22 cellular contexts compared by ENCODE assay signal in genomic region chr21:34523019-34523418, GRCh38. TPM values are rescaled to one million over a fixed set of nuclear protein-coding genes. Genes with fewer than 3 reads are reported as not detected.
DNase-seq lines count a peak whose midpoint lies in the region; ATAC-seq, FAIRE-seq and TF ChIP-seq lines count a peak whose summit lies in the region.
"Had no signal": no experiment of that assay in that cellular context is flagged by ENCODE, and none has a peak within 500 bp of the region (broad histone marks: within the 10 kb centered on the region; RNA-seq: fewer than 3 reads in every experiment).

No MANE protein-coding gene starts in this region.

- H3K4me3 Mint-ChIP-seq in HFFc6: peak overlapping the region; percentile 11; the same call in 1 of the 2 replicates

- H3K4me1 Mint-ChIP-seq in HFFc6 (ENCODE audit: low read depth): peaks cover 81% of the 10 kb centered on the region

- H3K27me3 Mint-ChIP-seq in HFFc6 (ENCODE audit: insufficient read depth): no peaks in the 10 kb centered on the region; the same call in 1 of the 2 replicates

- DNase-seq in HFFc6 (no peak), Peyer's patch (no peak), small intestine (peak; percentile 69), vagina (ENCODE audit: extremely low spot score in 2 of 2) (no peak)
- DNase-seq: activated CD4-positive, alpha-beta T cell treated with anti-CD3 and anti-CD28 coated beads, Interleukin-2, amount 50 U/mL, for 4 hours; activated T-cell treated with anti-CD3 and anti-CD28 coated beads, Interleukin-2, amount 50 U/mL, for 1 hour; DMS 273 treated with DMSO at 0.1 percent for 48 hours; effector CD8-positive, alpha-beta T cell; GF-D8; KBM-7; NCI-H1105 treated with DMSO at 0.1 percent for 48 hours; stimulated activated CD4-positive, alpha-beta T cell treated with anti-CD3 and anti-CD28 coated beads, Interleukin-4, amount 100 ng/mL, for 1 hour had no signal

- H3K27me3 ChIP-seq in Peyer's patch: no peaks in the 10 kb centered on the region
- no peaks in the 10 kb centered on the region for H3K27me3 ChIP-seq in liver (ENCODE audit: control insufficient read depth in 4 of 4, insufficient read depth in 4 of 4, low read length in 3 of 4)
- no peaks in the 10 kb centered on the region for H3K27me3 ChIP-seq in small intestine (ENCODE audit: control insufficient read depth in 2 of 2, insufficient read depth in 2 of 2, low read length in 2 of 2)
- H3K27me3 ChIP-seq in vagina: no peaks in the 10 kb centered on the region
- H3K27me3 ChIP-seq: BLaER1, suprapubic skin had no signal

- no peak for TF ChIP-seq RAD21 in liver (IDR thresholded peaks at IDR 0.05)

- H3K27ac ChIP-seq in Peyer's patch: peak overlapping the region in 3 of 4 donors; percentile 11 to 77 (median 69)
- peak overlapping the region; percentile 74 to 96 for H3K27ac ChIP-seq in liver (ENCODE audit: low read depth in 1 of 2, low read length in 2 of 2)
- H3K27ac ChIP-seq in small intestine (ENCODE audit: low read depth in 1 of 2, low read length in 1 of 2): peak overlapping the region; percentile 77 to 81
- H3K27ac ChIP-seq in vagina: no peak overlapping the region
- H3K27ac ChIP-seq: BLaER1, suprapubic skin had no signal

- TF ChIP-seq POLR2A in Peyer's patch (IDR thresholded peaks at IDR 0.05): no peak
- no peak for TF ChIP-seq POLR2A in vagina (IDR thresholded peaks at IDR 0.05)

- intact Hi-C loops in vagina (cut with DNase I): no loop called here

- FAIRE-seq in small intestine (lab: Jason Lieb, UNC): no peak
- FAIRE-seq: GM12892, keratinocyte had no signal

- 79% methylated on average over 5 of the region's 5 CpGs for WGBS in liver
- 28 to 75% (median 48%) methylated on average over 5 of the region's 5 CpGs for WGBS in small intestine, 3 donors

- peak overlapping the region; percentile 42; the same call in 1 of the 2 replicates for H3K27ac Mint-ChIP-seq in HFFc6

- H3K4me1 ChIP-seq in Peyer's patch (peaks cover 0 to 40% (median 2%) of the 10 kb centered on the region in 4 donors), liver (ENCODE audit: control insufficient read depth in 4 of 4, insufficient read depth in 4 of 4, low read length in 3 of 4) (peaks cover 12 to 61% (median 35%) of the 10 kb centered on the region in 4 donors), small intestine (ENCODE audit: control insufficient read depth in 2 of 2, insufficient read depth in 1 of 2, low read depth in 1 of 2, low read length in 1 of 2) (peaks cover 10 to 11% of the 10 kb centered on the region in 2 donors), vagina (peaks cover 46% of the 10 kb centered on the region)

- H3K36me3 ChIP-seq in Peyer's patch (peaks cover 0 to 29% (median 0%) of the 10 kb centered on the region in 3 donors), liver (ENCODE audit: control insufficient read depth in 4 of 4, insufficient read depth in 3 of 4, low read depth in 1 of 4, low read length in 3 of 4) (peaks cover 0 to 17% (median 11%) of the 10 kb centered on the region in 4 donors), small intestine (ENCODE audit: control insufficient read depth in 2 of 2, insufficient read depth in 2 of 2, low read length in 2 of 2) (peaks cover 0 to 7% of the 10 kb centered on the region in 2 donors), vagina (peaks cover 0 to 7% of the 10 kb centered on the region in 2 donors)

- no peaks in the 10 kb centered on the region for H3K9me3 Mint-ChIP-seq in HFFc6
- H3K9me3 Mint-ChIP-seq: activated naive CD4-positive, alpha-beta T cell treated with anti-CD3 and anti-CD28 coated beads, Interleukin-2, amount 50 U/mL, for 72 hours had no signal

- H3K36me3 Mint-ChIP-seq in HFFc6 (ENCODE audit: low read depth): peaks cover 58% of the 10 kb centered on the region

- ATAC-seq in GM18909 (IDR thresholded peaks at IDR 0.05; ENCODE audit: poor library complexity, unreplicated experiment): no peak
- ATAC-seq in GM19351 (IDR thresholded peaks at IDR 0.05; ENCODE audit: unreplicated experiment): no peak
- ATAC-seq: activated naive CD4-positive, alpha-beta T cell treated with anti-CD3 and anti-CD28 coated beads, Interleukin-2, amount 50 U/mL, for 72 hours had no signal

- H3K9me3 ChIP-seq in Peyer's patch (no peaks in the 10 kb centered on the region), liver (ENCODE audit: control insufficient read depth in 4 of 4, low read length in 3 of 4) (no peaks in the 10 kb centered on the region), small intestine (ENCODE audit: control insufficient read depth, low read depth) (no peaks in the 10 kb centered on the region), vagina (no peaks in the 10 kb centered on the region)
- H3K9me3 ChIP-seq: BLaER1, suprapubic skin had no signal

- no peak overlapping the region for H3K9ac ChIP-seq in liver (ENCODE audit: low read depth in 1 of 2, low read length in 2 of 2)
- H3K9ac ChIP-seq: BLaER1 had no signal

- H3K4me3 ChIP-seq in Peyer's patch (peak overlapping the region in 1 of 4 donors; percentile 10), liver (ENCODE audit: low read depth in 1 of 3, low read length in 3 of 3) (peak overlapping the region in 1 of 3 donors; percentile 22), small intestine (ENCODE audit: low read depth in 1 of 2, low read length in 2 of 2) (no peak overlapping the region), vagina (no peak overlapping the region)
- H3K4me3 ChIP-seq: BLaER1, suprapubic skin had no signal

- TF ChIP-seq CTCF in HFFc6 (IDR thresholded peaks at IDR 0.05) (no peak), Peyer's patch (IDR thresholded peaks at IDR 0.05) (no peak), liver (IDR thresholded peaks at IDR 0.05; ENCODE audit: low read depth, low read length, missing input control) (no peak), vagina (IDR thresholded peaks at IDR 0.05) (no peak)

TF ChIP-seq in liver, 16 proteins besides CTCF, POLR2A, EP300 and RAD21:
- TF ChIP-seq FOXA1 (IDR thresholded peaks at IDR 0.05) (no peak), TAF1 (conservative IDR thresholded peaks at IDR 0.05) (no peak), GABPA (IDR thresholded peaks at IDR 0.05 in 1 of 2, conservative IDR thresholded peaks at IDR 0.05 in 1 of 2) (no peak), REST (IDR thresholded peaks at IDR 0.05) (no peak), RXRA (IDR thresholded peaks at IDR 0.05) (no peak)
- TF ChIP-seq, protein P1, sequence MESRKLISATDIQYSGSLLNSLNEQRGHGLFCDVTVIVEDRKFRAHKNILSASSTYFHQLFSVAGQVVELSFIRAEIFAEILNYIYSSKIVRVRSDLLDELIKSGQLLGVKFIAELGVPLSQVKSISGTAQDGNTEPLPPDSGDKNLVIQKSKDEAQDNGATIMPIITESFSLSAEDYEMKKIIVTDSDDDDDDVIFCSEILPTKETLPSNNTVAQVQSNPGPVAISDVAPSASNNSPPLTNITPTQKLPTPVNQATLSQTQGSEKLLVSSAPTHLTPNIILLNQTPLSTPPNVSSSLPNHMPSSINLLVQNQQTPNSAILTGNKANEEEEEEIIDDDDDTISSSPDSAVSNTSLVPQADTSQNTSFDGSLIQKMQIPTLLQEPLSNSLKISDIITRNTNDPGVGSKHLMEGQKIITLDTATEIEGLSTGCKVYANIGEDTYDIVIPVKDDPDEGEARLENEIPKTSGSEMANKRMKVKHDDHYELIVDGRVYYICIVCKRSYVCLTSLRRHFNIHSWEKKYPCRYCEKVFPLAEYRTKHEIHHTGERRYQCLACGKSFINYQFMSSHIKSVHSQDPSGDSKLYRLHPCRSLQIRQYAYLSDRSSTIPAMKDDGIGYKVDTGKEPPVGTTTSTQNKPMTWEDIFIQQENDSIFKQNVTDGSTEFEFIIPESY (IDR thresholded peaks at IDR 0.05): no peak

RNA-seq across cellular contexts. Expression of gene KCNE1, which starts 11.0 kb away (rescaled TPM):
- total RNA-seq in HFFc6 (2021; fragmentation: NEBNext Ultra II Directional; extraction: Animal tissue kit (Norgen Biotek cat#: 25700)): 1 to 10 TPM in 1 of 6 experiments, under 1 TPM in 5; 0.71 to 1.3 (median 0.85) TPM
- total RNA-seq in Peyer's patch (1 to 10 TPM in 2 of 4 donors, under 1 TPM in 2; 0.70 to 3.8 (median 1.7) TPM), liver (1 to 10 TPM in 1 of 2 donors, under 1 TPM in 1; 0.23 to 6.0 TPM), vagina (2.2 TPM)
- polyA plus RNA-seq in liver (under 1 TPM; 0.65 to 0.96 TPM), small intestine (under 1 TPM in 1 of 3 donors, not detected in 2; 0.37 TPM)
- total RNA-seq: H4, RPMI7951 had no signal
